Comparison of ENCODE assay signal across 8 cellular contexts in the genomic region with DNA sequence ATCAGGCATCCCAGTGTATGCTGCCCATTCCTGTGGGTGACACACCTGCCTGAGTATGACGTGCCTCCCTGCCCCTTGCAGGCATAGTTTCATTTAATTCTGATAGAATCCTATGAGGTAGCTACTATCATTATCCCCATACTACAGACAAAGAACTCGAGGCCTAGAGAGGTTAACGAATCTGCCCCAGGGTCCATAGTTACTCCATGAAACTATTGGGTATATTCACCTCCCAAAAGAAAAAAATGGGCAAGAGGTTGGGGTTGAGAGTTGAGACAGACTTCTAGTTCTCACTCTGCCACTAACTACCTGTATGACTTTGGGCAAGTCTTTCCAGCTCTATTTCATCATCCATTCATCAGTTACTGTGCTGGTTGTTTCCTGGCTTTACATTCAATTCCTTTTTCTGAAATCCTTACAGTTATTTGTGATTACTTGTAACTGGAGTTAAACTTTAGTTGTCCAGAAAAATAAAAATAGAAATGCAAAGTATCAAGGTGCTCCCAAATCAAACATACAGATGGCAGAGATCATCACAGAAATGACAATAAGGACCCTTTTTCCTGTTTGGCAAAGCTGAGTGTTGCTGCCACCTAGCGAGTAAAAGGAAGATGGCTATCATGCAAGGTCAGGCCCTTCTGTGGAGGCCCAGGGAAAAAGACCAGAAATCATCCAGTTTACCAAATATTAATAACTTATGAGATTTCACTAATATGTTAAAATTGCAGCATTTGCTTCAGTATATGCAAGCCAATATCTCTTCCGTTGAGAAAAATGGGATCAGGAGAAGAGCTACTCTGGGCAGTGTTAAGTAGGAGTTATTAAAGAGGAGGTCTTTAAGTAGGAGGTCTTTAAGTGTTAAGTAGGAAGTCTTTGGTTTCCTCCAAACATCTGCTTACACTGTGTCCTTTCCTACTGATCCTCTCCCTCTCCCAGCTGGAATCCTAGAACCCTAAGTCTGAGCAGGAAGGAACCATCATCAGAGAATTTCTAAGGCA. TPM values are rescaled to one million over a fixed set of nuclear protein-coding genes. Genes with fewer than 3 reads are reported as not detected.
DNase-seq lines count a peak whose midpoint lies in the region; ATAC-seq, FAIRE-seq and TF ChIP-seq lines count a peak whose summit lies in the region.

No MANE protein-coding gene starts in this region.

- no peaks in the 10 kb centered on the region for H3K4me1 Mint-ChIP-seq in CD4-positive, CD25-positive, alpha-beta regulatory T cell

- SMC1A ChIA-PET in GM12878 (lab: Charles Lee; ENCODE audit: uncharacterized antibody, unreplicated experiment) = interaction anchor here (0.6 to 4.3 kb wide), 9 partner anchors 13 to 427 kb away, joined by 3 to 42 read pairs (median 4); no protein-coding TSS in a partner anchor

- H3K36me3 ChIP-seq in CD4-positive, CD25-positive, alpha-beta regulatory T cell (ENCODE audit: control insufficient read depth, insufficient read depth, low read length) = no peaks in the 10 kb centered on the region
- no peaks in the 10 kb centered on the region for H3K36me3 ChIP-seq in Karpas-422 (ENCODE audit: insufficient read depth, low read length)
- no peaks in the 10 kb centered on the region for H3K36me3 ChIP-seq in GM12878 (ENCODE audit: control insufficient read depth in 2 of 2, insufficient read depth in 2 of 2, low read length in 1 of 2)

- peak; percentile 87 for TF ChIP-seq RAD21 in GM12878 (IDR thresholded peaks at IDR 0.05; ENCODE audit: insufficient read depth, low read depth, low read length)

- CTCF ChIA-PET in GM12878 (lab: Yijun Ruan, JAX) = interaction anchor here (0.6 to 4.3 kb wide), 24 partner anchors 9 to 440 kb away, joined by 3 to 103 read pairs (median 5); partner anchors contain the start of gene MAP7D3

- peak; percentile 74 to 78 (median 76); a peak in 5 of 6 replicates for TF ChIP-seq CTCF in GM12878 (IDR thresholded peaks at IDR 0.05 in 2 of 3, conservative IDR thresholded peaks at IDR 0.05 in 1 of 3; ENCODE audit: control insufficient read depth in 2 of 3, extremely low read depth in 1 of 3, insufficient read depth in 1 of 3, low read depth in 3 of 3, low read length in 3 of 3)

- no peak overlapping the region for H3K4me3 Mint-ChIP-seq in CD4-positive, CD25-positive, alpha-beta regulatory T cell

- peak in 1 of 2 donors; percentile 34 for ATAC-seq in CD4-positive, CD25-positive, alpha-beta regulatory T cell (ENCODE audit: low read depth in 2 of 2)
- ATAC-seq in GM19043 (IDR thresholded peaks at IDR 0.05; ENCODE audit: low read depth, unreplicated experiment) (peak; percentile 61), GM12878 (peak; percentile 91), left colon (peak; percentile 51), esophagus mucosa (no peak)

- FAIRE-seq in GM12878 (lab: Jason Lieb, UNC) = peak; percentile 66

- H2AFZ ChIP-seq in Karpas-422 (ENCODE audit: low read length) (no peak overlapping the region), GM12878 (ENCODE audit: control insufficient read depth, low read depth, low read length) (no peak overlapping the region)

- RAD21 ChIA-PET in GM12878 (lab: Charles Lee; ENCODE audit: unreplicated experiment) = interaction anchor here (0.5 to 6.2 kb wide), 5 partner anchors 233 to 440 kb away, joined by 3 to 62 read pairs (median 4); no protein-coding TSS in a partner anchor

- TF ChIP-seq POLR2A in GM12878 (IDR thresholded peaks at IDR 0.05; ENCODE audit: low read depth, low read length) = no peak

- peak; percentile 23 to 69 (median 54) for DNase-seq in CD4-positive, CD25-positive, alpha-beta regulatory T cell
- DNase-seq in Karpas-422 (peak; percentile 77), T-helper 1 cell (peak in 4 of 5 donors; percentile 3 to 63 (median 20)), GM12878 (ENCODE audit: low read depth, low spot score) (no peak), left colon (peak in 1 of 2 donors; percentile 39)
- DNase-seq in stimulated activated CD8-positive, alpha-beta memory T cell treated with anti-CD3 and anti-CD28 coated beads, Interleukin-4, amount 100 ng/mL, for 1 hour (ENCODE audit: low read depth in 2 of 2, low spot score in 1 of 2) = peak; percentile 7 to 8

- no peak overlapping the region for H3K27ac Mint-ChIP-seq in CD4-positive, CD25-positive, alpha-beta regulatory T cell

- no TSS peak for BruUV-seq in GM12878 (replicated peaks; lab: Mats Ljungman, UMichigan)

- POLR2A ChIA-PET in GM12878 (lab: Charles Lee) = interaction anchor here (1.7 kb wide), 1 partner anchor 240 kb away, joined by 5 read pairs; no protein-coding TSS in a partner anchor

- H3K4me1 ChIP-seq in CD4-positive, CD25-positive, alpha-beta regulatory T cell (ENCODE audit: control insufficient read depth, insufficient read depth, low read length, poor library complexity, severe bottlenecking) = no peaks in the 10 kb centered on the region
- H3K4me1 ChIP-seq in Karpas-422 (ENCODE audit: low read length) (no peaks in the 10 kb centered on the region; the same call in 1 of the 2 replicates), GM12878 (ENCODE audit: control insufficient read depth, insufficient read depth, low read length) (no peaks in the 10 kb centered on the region; the same call in 1 of the 2 replicates)

- TF ChIP-seq EP300 in GM12878 (IDR thresholded peaks at IDR 0.05; ENCODE audit: borderline replicate concordance in 1 of 2, control insufficient read depth in 1 of 2, low read depth in 2 of 2, low read length in 2 of 2) = no peak

- H3K79me2 ChIP-seq in Karpas-422 (ENCODE audit: low read length) (no peaks in the 10 kb centered on the region), GM12878 (ENCODE audit: control insufficient read depth, insufficient read depth, low read length) (no peaks in the 10 kb centered on the region)

- in situ Hi-C loops in GM12878 (cut with MboI) = loop anchor here (10.0 kb wide), 2 partner anchors 234 to 426 kb away; no protein-coding TSS in a partner anchor

- H3K9me3 Mint-ChIP-seq in CD4-positive, CD25-positive, alpha-beta regulatory T cell = no peaks in the 10 kb centered on the region

- H4K20me1 ChIP-seq in Karpas-422 (ENCODE audit: insufficient read depth, low read depth, low read length) = no peaks in the 10 kb centered on the region
- H4K20me1 ChIP-seq in GM12878 (ENCODE audit: control insufficient read depth, insufficient read depth) = no peaks in the 10 kb centered on the region

- no peaks in the 10 kb centered on the region for H3K9me2 ChIP-seq in Karpas-422 (replicated peaks; ENCODE audit: insufficient read depth, low read length)

- H3K27ac ChIP-seq in CD4-positive, CD25-positive, alpha-beta regulatory T cell (ENCODE audit: insufficient read depth, low read length, poor library complexity, severe bottlenecking) = no peak overlapping the region
- H3K27ac ChIP-seq in Karpas-422 (ENCODE audit: low read length) (no peak overlapping the region), GM12878 (ENCODE audit: control insufficient read depth, insufficient read depth) (no peak overlapping the region)

- H3K4me2 ChIP-seq in Karpas-422 (ENCODE audit: low read depth, low read length, poor library complexity, severe bottlenecking) = no peak overlapping the region
- H3K4me2 ChIP-seq in GM12878 (ENCODE audit: control insufficient read depth, insufficient read depth) = no peak overlapping the region

- H3K9ac ChIP-seq in Karpas-422 (ENCODE audit: low read length) (no peak overlapping the region), GM12878 (ENCODE audit: control insufficient read depth, insufficient read depth, low read length) (no peak overlapping the region)

- H3K4me3 ChIP-seq in CD4-positive, CD25-positive, alpha-beta regulatory T cell (ENCODE audit: low read depth, low read length) = no peak overlapping the region
- H3K4me3 ChIP-seq in Karpas-422 (ENCODE audit: low read length) (no peak overlapping the region), GM12878 (no peak overlapping the region)

- H3K9me3 ChIP-seq in CD4-positive, CD25-positive, alpha-beta regulatory T cell (ENCODE audit: control insufficient read depth in 2 of 2, low read length in 2 of 2) = no peaks in the 10 kb centered on the region
- H3K9me3 ChIP-seq in Karpas-422 (ENCODE audit: low read length) (no peaks in the 10 kb centered on the region), GM12878 (replicated peaks; ENCODE audit: control insufficient read depth, insufficient read depth, low read length) (no peaks in the 10 kb centered on the region)

- H3K27me3 Mint-ChIP-seq in CD4-positive, CD25-positive, alpha-beta regulatory T cell = peaks cover 5% of the 10 kb centered on the region

- H3K27me3 ChIP-seq in CD4-positive, CD25-positive, alpha-beta regulatory T cell (ENCODE audit: control insufficient read depth, insufficient read depth, low read length) = no peaks in the 10 kb centered on the region
- H3K27me3 ChIP-seq in Karpas-422 (ENCODE audit: low read length) = no peaks in the 10 kb centered on the region
- H3K27me3 ChIP-seq in GM12878 (replicated peaks in 1 of 2; ENCODE audit: control insufficient read depth in 2 of 2, insufficient read depth in 2 of 2, low read length in 1 of 2) = no peaks in the 10 kb centered on the region

- intact Hi-C loops in GM12878 (cut with micrococcal nuclease; ENCODE audit: unreplicated experiment) (loop anchor here (1.0 kb wide), 1 partner anchor 240 kb away; no protein-coding TSS in a partner anchor), left colon (cut with DNase I, micrococcal nuclease) (loop anchor here in 1 of 2 donors (5.0 kb wide), 1 partner anchor 241 kb away; no protein-coding TSS in a partner anchor)

- no peaks in the 10 kb centered on the region for H3K36me3 Mint-ChIP-seq in CD4-positive, CD25-positive, alpha-beta regulatory T cell

- 6% methylated on average over 5 of the region's 5 CpGs for WGBS in GM12878 (ENCODE audit: insufficient coverage, insufficient replicate concordance, low lambda C conversion rate, missing lambda C conversion rate)

RNA-seq across cellular contexts. Expression of gene MAP7D3, which starts 17.1 kb away (rescaled TPM):
- total RNA-seq in CD4-positive, CD25-positive, alpha-beta regulatory T cell = 4.7 TPM
- 1 to 10 TPM; 2.5 to 4.7 (median 3.0) TPM for polyA plus RNA-seq in CD4-positive, CD25-positive, alpha-beta regulatory T cell
- 25.3 and 27.2 TPM in 2 replicates for total RNA-seq in Karpas-422 (2014; rRNA removed; shearing (Covaris generic); ENCODE audit: low replicate concordance)
- total RNA-seq in GM12878 (2013; cell fraction: nucleolus; rRNA removed) = 19.2 and 21.4 TPM in 2 replicates
- total RNA-seq in GM12878 (2014; rRNA removed) (10.7 and 14.7 TPM in 2 replicates), GM12878 (2014; rRNA removed; fragmentation: Illumina TruSeq; extraction: Trizol) (24.0 TPM in 2 replicates), GM12878 (2021) (10.8 and 11.3 TPM in 2 replicates), left colon (1 to 10 TPM; 1.4 to 4.1 TPM), esophagus mucosa (4.8 TPM)
- polyA plus RNA-seq in GM12878 (2011; ENCODE audit: low read depth) = 4.2 TPM
- polyA plus RNA-seq in GM12878 (2011; rRNA removed) (9.3 and 9.7 TPM in 2 replicates), GM12878 (2014; fragmentation: Illumina TruSeq; extraction: Trizol) (17.8 and 24.2 TPM in 2 replicates), GM12878 (2014; fragmentation: Nextera tagmentation; extraction: Ambion mirVana) (10 to 100 TPM in 1 of 2 experiments, 1 to 10 TPM in 1; 9.1 to 10.2 TPM), GM12878 (2014; rRNA removed) (8.3 and 10.4 TPM in 2 replicates), GM12878 (2016; fragmentation: Nextera tagmentation; extraction: Ambion mirVana) (10 to 100 TPM; 11.2 to 11.4 TPM)
- polyA plus RNA-seq in GM12878 (2011; cell fraction: cytosol; rRNA removed) = 4.4 and 5.1 TPM in 2 replicates
- polyA plus RNA-seq in GM12878 (2011; cell fraction: nucleus; rRNA removed) = 10.6 and 10.7 TPM in 2 replicates
- polyA plus RNA-seq in GM12878 (2012) = 7.0 and 7.2 TPM in 2 replicates
- 5.1 and 10.1 TPM in 2 replicates for polyA minus RNA-seq in GM12878 (2011; rRNA and poly(A)+ RNA removed)
- polyA minus RNA-seq in GM12878 (2011; cell fraction: cytosol; rRNA and poly(A)+ RNA removed) = 3.5 and 4.1 TPM in 2 replicates
- polyA minus RNA-seq in GM12878 (2011; cell fraction: nucleus; rRNA and poly(A)+ RNA removed) = 4.0 and 8.1 TPM in 2 replicates

RNA-seq across cellular contexts. Expression of gene ADGRG4, which starts 32.4 kb away (rescaled TPM):
- total RNA-seq in CD4-positive, CD25-positive, alpha-beta regulatory T cell = not detected
- polyA plus RNA-seq in CD4-positive, CD25-positive, alpha-beta regulatory T cell = not detected
- not detected in 2 replicates for total RNA-seq in Karpas-422 (2014; rRNA removed; shearing (Covaris generic); ENCODE audit: low replicate concordance)
- total RNA-seq in GM12878 (2013; cell fraction: nucleolus; rRNA removed) = not detected in 2 replicates
- total RNA-seq in GM12878 (2014; rRNA removed) (not detected in 2 replicates), GM12878 (2014; rRNA removed; fragmentation: Illumina TruSeq; extraction: Trizol) (not detected in 2 replicates), GM12878 (2021) (not detected in 2 replicates), left colon (under 1 TPM; 0.03 to 0.17 TPM), esophagus mucosa (not detected)
- polyA plus RNA-seq in GM12878 (2011; ENCODE audit: low read depth) = not detected
- polyA plus RNA-seq in GM12878 (2011; rRNA removed) (not detected in 2 replicates), GM12878 (2014; fragmentation: Illumina TruSeq; extraction: Trizol) (not detected in 2 replicates), GM12878 (2014; fragmentation: Nextera tagmentation; extraction: Ambion mirVana) (not detected), GM12878 (2014; rRNA removed) (not detected in 2 replicates), GM12878 (2016; fragmentation: Nextera tagmentation; extraction: Ambion mirVana) (not detected)
- polyA plus RNA-seq in GM12878 (2011; cell fraction: cytosol; rRNA removed) = not detected in 2 replicates
- not detected in 2 replicates for polyA plus RNA-seq in GM12878 (2011; cell fraction: nucleus; rRNA removed)
- polyA plus RNA-seq in GM12878 (2012) = not detected in 2 replicates
- under 0.01 TPM in 1 of 2 replicates, not detected in the other for polyA minus RNA-seq in GM12878 (2011; rRNA and poly(A)+ RNA removed)
- polyA minus RNA-seq in GM12878 (2011; cell fraction: cytosol; rRNA and poly(A)+ RNA removed) = not detected in 2 replicates
- not detected in 2 replicates for polyA minus RNA-seq in GM12878 (2011; cell fraction: nucleus; rRNA and poly(A)+ RNA removed)
